ENCODE assay signal across 8 cellular contexts in the genomic region with DNA sequence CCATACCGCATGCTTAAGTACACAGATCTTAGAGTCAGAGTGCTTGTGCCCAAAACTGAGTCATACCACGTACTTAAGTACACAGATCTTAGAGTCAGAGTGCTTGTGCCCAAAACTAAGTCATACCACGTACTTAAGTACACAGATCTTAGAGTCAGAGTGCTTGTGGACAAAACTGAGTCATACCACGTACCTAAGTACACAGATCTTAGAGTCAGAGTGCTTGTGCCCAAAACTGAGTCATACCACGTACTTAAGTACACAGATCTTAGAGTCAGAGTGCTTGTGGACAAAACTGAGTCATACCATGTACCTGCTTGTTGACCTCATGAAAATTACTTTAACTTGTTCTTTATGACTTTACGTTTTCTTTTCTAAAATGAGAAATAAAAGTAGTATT.
DNase-seq lines count a peak whose midpoint lies in the region; FAIRE-seq and TF ChIP-seq lines count a peak whose summit lies in the region.
"Not testable (repeated sequence)": the region's sequence is repeated elsewhere in the genome, so short reads cannot be mapped to it uniquely, and the experiment has no call there.

No MANE protein-coding gene starts in this region.

- H3K27ac ChIP-seq in ACC112 (ENCODE audit: low read depth, low read length) (peak overlapping the region; percentile 79), PC-9 (peak overlapping the region; percentile 60)

- H4K20me1 ChIP-seq in PC-9 (ENCODE audit: insufficient read depth), result not testable (repeated sequence)

- TF ChIP-seq CTCF in PC-9 (conservative IDR thresholded peaks at IDR 0.05); astrocyte of the spinal cord (IDR thresholded peaks at IDR 0.05; ENCODE audit: low read depth, low read length); epithelial cell of esophagus (IDR thresholded peaks at IDR 0.05; ENCODE audit: insufficient read depth, low read depth, low read length, missing control alignments): not testable (repeated sequence)

- DNase-seq in ELR (ENCODE audit: low read depth) (peak; percentile 3), M059J (ENCODE audit: low read depth) (peak; percentile 24), PC-9 (peak in 1 of 2 experiments; percentile 88), astrocyte of the spinal cord (ENCODE audit: low read depth, low spot score) (peak; percentile 26), epithelial cell of esophagus (ENCODE audit: low read depth) (peak; percentile 66), kidney tubule cell (ENCODE audit: low spot score) (peak; percentile 38)
- DNase-seq in urothelium cell line (ENCODE audit: low spot score), result not testable (repeated sequence)

- H3K9me3 ChIP-seq in PC-9 (ENCODE audit: insufficient read depth, low read depth), result 0 out of 2 replicates have a peak, but pooled peaks cover 12% of the 10 kb centered on the region

- not testable (repeated sequence) for H3K9me2 ChIP-seq in PC-9 (ENCODE audit: insufficient read depth)

- not testable (repeated sequence) for BruUV-seq in PC-9 (replicated peaks; lab: Mats Ljungman, UMichigan)

- not testable (repeated sequence) for H3K79me2 ChIP-seq in ACC112 (ENCODE audit: control insufficient read depth, insufficient read depth, low read length, unreplicated experiment); PC-9 (ENCODE audit: low read depth)

- H3F3A ChIP-seq in PC-9 (ENCODE audit: insufficient read depth, low read depth), result not testable (repeated sequence)

- POLR2A ChIA-PET in PC-9 (lab: Charles Lee; ENCODE audit: unreplicated experiment), result not testable (repeated sequence)

- not testable (repeated sequence) for H3K27me3 ChIP-seq in ACC112 (ENCODE audit: insufficient read depth, low read length); PC-9 (ENCODE audit: insufficient read depth, low read depth)

- peak; percentile 82 for FAIRE-seq in urothelium cell line (lab: Jason Lieb, UNC)

- not testable (repeated sequence) for H3K4me3 ChIP-seq in ACC112 (ENCODE audit: low read depth, low read length); PC-9; astrocyte of the spinal cord (ENCODE audit: low read depth, low read length); epithelial cell of esophagus (ENCODE audit: low read length)

- H2AFZ ChIP-seq in ACC112 (ENCODE audit: low read length, unreplicated experiment), result not testable (repeated sequence)
- 0 out of 2 replicates have a peak overlapping the region, but pooled peaks have one; percentile 29 for H2AFZ ChIP-seq in PC-9

- H3K36me3 ChIP-seq in ACC112 (ENCODE audit: insufficient read depth, low read length); PC-9 (ENCODE audit: low read depth): not testable (repeated sequence)

- intact Hi-C loops in PC-9 (cut with micrococcal nuclease; ENCODE audit: unreplicated experiment), result not testable (repeated sequence)

- not testable (repeated sequence) for H3K4me1 ChIP-seq in ACC112 (ENCODE audit: control insufficient read depth, insufficient read depth, low read length, unreplicated experiment); PC-9 (replicated peaks; ENCODE audit: insufficient read depth)

- in situ Hi-C loops in astrocyte of the spinal cord (cut with HindIII; ENCODE audit: low sequenced_read_pairs), result not testable (repeated sequence)

- CTCF ChIA-PET in PC-9 (lab: Charles Lee), result not testable (repeated sequence)

- H3K4me2 ChIP-seq in PC-9, result not testable (repeated sequence)
